In the genomic region with DNA sequence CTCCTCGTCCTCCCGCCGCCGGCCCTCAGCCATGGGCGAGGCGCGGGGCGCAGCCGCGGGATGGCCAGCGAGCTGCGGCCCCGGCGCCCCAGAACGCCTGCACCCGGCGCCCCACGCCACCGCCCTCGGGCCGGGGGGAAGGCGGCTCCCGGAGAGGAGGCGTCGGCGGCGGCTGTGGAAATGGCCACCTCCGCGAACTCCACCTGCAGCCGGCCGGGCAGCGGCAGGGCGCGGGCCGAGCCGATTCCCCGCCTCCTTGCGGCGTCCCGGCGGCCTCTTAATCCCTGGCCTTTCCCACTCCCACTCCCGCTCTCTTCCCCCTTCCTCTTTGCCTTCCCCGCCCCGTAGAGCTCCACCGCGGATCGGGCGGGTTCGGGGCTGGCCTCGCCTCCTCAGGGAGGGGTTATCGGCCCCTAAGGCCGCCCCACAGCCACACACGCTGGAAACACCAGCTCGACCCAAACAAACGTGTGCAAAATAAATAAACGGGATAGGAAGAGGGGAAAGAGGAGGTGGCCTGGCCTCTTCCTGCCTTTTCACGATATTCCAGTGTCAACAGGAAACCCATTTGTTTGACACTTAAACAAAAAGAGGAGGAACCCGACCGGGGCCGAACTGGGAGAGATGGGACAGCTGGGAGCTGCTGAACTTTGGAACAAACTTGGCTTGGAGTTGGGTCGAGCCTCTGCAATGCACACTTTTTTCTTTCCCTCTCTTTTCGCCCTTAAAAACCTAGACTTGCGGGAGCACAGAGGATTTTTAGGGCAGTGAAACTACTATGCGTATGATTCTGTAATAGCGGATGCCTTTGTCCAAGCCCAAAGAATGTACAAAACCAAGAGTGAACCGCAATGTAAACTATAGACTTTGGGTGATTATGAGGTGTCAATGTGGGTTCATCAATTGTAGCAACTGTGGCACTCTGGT, we compare ENCODE assay signal across 1 cellular context.
TF ChIP-seq lines count a peak whose summit lies in the region.

Gene SH3D19, minus strand, starts transcription at position 286 of the 927 bp plus-strand sequence. Its CDS starts 253 bp downstream, at position 33.

TF ChIP-seq in liver, 16 proteins besides CTCF, POLR2A, EP300 and RAD21 (continued from another document):
- peak; percentile 85 for TF ChIP-seq REST (IDR thresholded peaks at IDR 0.05)
- peak; percentile 74 for TF ChIP-seq TAF1 (conservative IDR thresholded peaks at IDR 0.05)
- TF ChIP-seq, protein P1, sequence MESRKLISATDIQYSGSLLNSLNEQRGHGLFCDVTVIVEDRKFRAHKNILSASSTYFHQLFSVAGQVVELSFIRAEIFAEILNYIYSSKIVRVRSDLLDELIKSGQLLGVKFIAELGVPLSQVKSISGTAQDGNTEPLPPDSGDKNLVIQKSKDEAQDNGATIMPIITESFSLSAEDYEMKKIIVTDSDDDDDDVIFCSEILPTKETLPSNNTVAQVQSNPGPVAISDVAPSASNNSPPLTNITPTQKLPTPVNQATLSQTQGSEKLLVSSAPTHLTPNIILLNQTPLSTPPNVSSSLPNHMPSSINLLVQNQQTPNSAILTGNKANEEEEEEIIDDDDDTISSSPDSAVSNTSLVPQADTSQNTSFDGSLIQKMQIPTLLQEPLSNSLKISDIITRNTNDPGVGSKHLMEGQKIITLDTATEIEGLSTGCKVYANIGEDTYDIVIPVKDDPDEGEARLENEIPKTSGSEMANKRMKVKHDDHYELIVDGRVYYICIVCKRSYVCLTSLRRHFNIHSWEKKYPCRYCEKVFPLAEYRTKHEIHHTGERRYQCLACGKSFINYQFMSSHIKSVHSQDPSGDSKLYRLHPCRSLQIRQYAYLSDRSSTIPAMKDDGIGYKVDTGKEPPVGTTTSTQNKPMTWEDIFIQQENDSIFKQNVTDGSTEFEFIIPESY (IDR thresholded peaks at IDR 0.05): peak; percentile 72
- TF ChIP-seq NR2F2 (IDR thresholded peaks at IDR 0.05): peak; percentile 78
- peak; percentile 96 to 98 for TF ChIP-seq RXRA (IDR thresholded peaks at IDR 0.05)
- peak; percentile 58 for TF ChIP-seq ATF3 (IDR thresholded peaks at IDR 0.05)
- TF ChIP-seq HNF4A (conservative IDR thresholded peaks at IDR 0.05): peak; percentile 89 to 94
